ENCODE assay signal across 1 cellular context in the genomic region with DNA sequence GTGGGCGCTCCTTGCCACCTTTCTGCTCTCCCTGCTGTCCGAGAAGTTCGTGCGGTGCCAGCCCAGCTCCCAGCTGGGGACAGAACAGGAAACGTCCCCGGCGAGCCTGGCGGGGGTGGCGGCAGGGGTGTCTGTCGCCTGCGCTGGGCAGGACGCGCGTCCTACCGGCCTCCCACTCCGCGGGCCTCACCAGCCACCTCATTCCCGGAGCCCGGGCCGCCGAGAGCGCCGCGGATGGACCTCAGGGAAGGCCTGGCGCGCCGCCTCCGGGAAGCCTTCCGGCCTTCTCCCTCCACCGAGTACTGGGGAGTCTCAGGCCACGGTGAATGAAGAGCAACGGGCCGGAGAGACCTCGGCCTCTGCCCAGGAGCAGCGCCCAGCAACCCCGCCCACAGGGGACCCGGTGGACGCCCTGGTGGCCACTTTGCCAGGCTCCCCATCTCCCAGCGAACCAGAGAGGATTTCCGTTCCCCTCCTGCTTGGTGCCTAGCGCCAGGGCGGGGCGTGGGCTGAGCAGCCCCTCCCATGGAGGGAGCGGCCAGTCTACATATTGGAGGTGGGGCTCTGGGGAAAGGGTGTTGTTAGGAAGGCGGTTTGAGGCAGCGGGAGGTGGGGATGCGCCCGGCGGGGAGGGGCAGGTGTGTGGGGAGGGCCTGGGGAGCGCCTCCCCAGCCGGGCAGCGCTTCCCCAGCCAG.
A peak's percentile ranks its signal among the peaks of the same experiment; 100 is the strongest.
TF ChIP-seq lines count a peak whose summit lies in the region.

No MANE protein-coding gene starts in this region.

TF ChIP-seq in HepG2, 621 proteins besides CTCF, POLR2A, EP300 and RAD21 (continues in another document):
- TF ChIP-seq YEATS2 (CRISPR knock-in tag; IDR thresholded peaks at IDR 0.05; ENCODE audit: borderline replicate concordance) (no peak), STAT5B (CRISPR knock-in tag; IDR thresholded peaks at IDR 0.05) (no peak), KLF15 (CRISPR knock-in tag; IDR thresholded peaks at IDR 0.05; ENCODE audit: borderline replicate concordance) (peak; percentile 71; the same call in 1 of the 2 replicates), KDM1A (CRISPR knock-in tag; IDR thresholded peaks at IDR 0.05) (0 out of 2 replicates have a peak, but pooled peaks have one; percentile 15), POLR2AphosphoS5 (IDR thresholded peaks at IDR 0.05; ENCODE audit: low read depth, low read length) (0 out of 2 replicates have a peak, but pooled peaks have one; percentile 9), MIER3 (CRISPR knock-in tag; IDR thresholded peaks at IDR 0.05; ENCODE audit: borderline replicate concordance) (no peak; the same call in 1 of the 2 replicates), KLF16 (CRISPR knock-in tag; IDR thresholded peaks at IDR 0.05) (peak in 1 of 2 experiments; percentile 7; a peak in 1 of 4 replicates), MED13 (CRISPR knock-in tag; IDR thresholded peaks at IDR 0.05) (peak; percentile 70; the same call in 1 of the 2 replicates), ZNF598 (CRISPR knock-in tag; IDR thresholded peaks at IDR 0.05; ENCODE audit: borderline replicate concordance) (0 out of 2 replicates have a peak, but pooled peaks have one; percentile 54), ZNF7 (CRISPR knock-in tag; IDR thresholded peaks at IDR 0.05) (no peak), ZNF878 (CRISPR knock-in tag; IDR thresholded peaks at IDR 0.05) (0 out of 2 replicates have a peak, but pooled peaks have one; percentile 39), HDAC2 (CRISPR knock-in tag; IDR thresholded peaks at IDR 0.05) (0 out of 2 replicates have a peak, but pooled peaks have one; percentile 8), ZNF124 (CRISPR knock-in tag; IDR thresholded peaks at IDR 0.05) (0 out of 2 replicates have a peak, but pooled peaks have one; percentile 51), ZNF652 (CRISPR knock-in tag; IDR thresholded peaks at IDR 0.05; ENCODE audit: borderline replicate concordance, low read depth) (no peak), ZNF670 (CRISPR knock-in tag; IDR thresholded peaks at IDR 0.05; ENCODE audit: borderline replicate concordance) (peak; percentile 55; the same call in 1 of the 2 replicates), ZNF235 (CRISPR knock-in tag; IDR thresholded peaks at IDR 0.05; ENCODE audit: borderline replicate concordance) (no peak), ZNF724P (CRISPR knock-in tag; IDR thresholded peaks at IDR 0.05; ENCODE audit: borderline replicate concordance) (no peak), IKZF4 (CRISPR knock-in tag; IDR thresholded peaks at IDR 0.05; ENCODE audit: borderline replicate concordance, low read depth, not compliant biosample characterization) (peak; percentile 5), ZNF263 (CRISPR knock-in tag; IDR thresholded peaks at IDR 0.05) (0 out of 2 replicates have a peak, but pooled peaks have one; percentile 26), THYN1 (CRISPR knock-in tag; IDR thresholded peaks at IDR 0.05; ENCODE audit: borderline replicate concordance, low read depth) (no peak), MED8 (CRISPR knock-in tag; IDR thresholded peaks at IDR 0.05; ENCODE audit: insufficient replicate concordance) (peak; percentile 30), ZNF564 (CRISPR knock-in tag; IDR thresholded peaks at IDR 0.05) (0 out of 2 replicates have a peak, but pooled peaks have one; percentile 3), ZNF746 (CRISPR knock-in tag; IDR thresholded peaks at IDR 0.05) (no peak), MAFG (CRISPR knock-in tag; IDR thresholded peaks at IDR 0.05) (no peak), MYC (CRISPR knock-in tag; IDR thresholded peaks at IDR 0.05; ENCODE audit: borderline replicate concordance) (no peak; the same call in 1 of the 2 replicates), ARNT2 (CRISPR knock-in tag; IDR thresholded peaks at IDR 0.05; ENCODE audit: low read depth) (no peak), HNRNPLL (IDR thresholded peaks at IDR 0.05; ENCODE audit: low read depth, low read length, poor library complexity, severe bottlenecking) (peak; percentile 72), ZNF780A (CRISPR knock-in tag; IDR thresholded peaks at IDR 0.05) (peak; percentile 93), NFKB2 (CRISPR knock-in tag; IDR thresholded peaks at IDR 0.05; ENCODE audit: borderline replicate concordance) (peak; percentile 78; the same call in 1 of the 2 replicates), ZNF546 (CRISPR knock-in tag; conservative IDR thresholded peaks at IDR 0.05) (0 out of 2 replicates have a peak, but pooled peaks have one; percentile 31), ZNF768 (CRISPR knock-in tag; IDR thresholded peaks at IDR 0.05) (no peak), ZMYM2 (CRISPR knock-in tag; IDR thresholded peaks at IDR 0.05) (no peak), MIXL1 (CRISPR knock-in tag; IDR thresholded peaks at IDR 0.05) (no peak), TGIF2 (CRISPR knock-in tag; IDR thresholded peaks at IDR 0.05) (no peak), LCORL (IDR thresholded peaks at IDR 0.05) (no peak), LCORL (CRISPR knock-in tag; IDR thresholded peaks at IDR 0.05) (peak; percentile 10; the same call in 1 of the 2 replicates), ZNF589 (CRISPR knock-in tag; conservative IDR thresholded peaks at IDR 0.05) (peak; percentile 55; the same call in 1 of the 2 replicates), DNMT3B (CRISPR knock-in tag; conservative IDR thresholded peaks at IDR 0.05) (no peak), NONO (IDR thresholded peaks at IDR 0.05) (no peak), NONO (CRISPR knock-in tag; conservative IDR thresholded peaks at IDR 0.05) (peak; percentile 71), KAT8 (CRISPR knock-in tag; IDR thresholded peaks at IDR 0.05) (peak; percentile 17; the same call in 1 of the 2 replicates), SATB2 (CRISPR knock-in tag; IDR thresholded peaks at IDR 0.05) (no peak), ZNF83 (CRISPR knock-in tag; IDR thresholded peaks at IDR 0.05; ENCODE audit: borderline replicate concordance) (0 out of 2 replicates have a peak, but pooled peaks have one; percentile 21)
- TF ChIP-seq, protein P1, sequence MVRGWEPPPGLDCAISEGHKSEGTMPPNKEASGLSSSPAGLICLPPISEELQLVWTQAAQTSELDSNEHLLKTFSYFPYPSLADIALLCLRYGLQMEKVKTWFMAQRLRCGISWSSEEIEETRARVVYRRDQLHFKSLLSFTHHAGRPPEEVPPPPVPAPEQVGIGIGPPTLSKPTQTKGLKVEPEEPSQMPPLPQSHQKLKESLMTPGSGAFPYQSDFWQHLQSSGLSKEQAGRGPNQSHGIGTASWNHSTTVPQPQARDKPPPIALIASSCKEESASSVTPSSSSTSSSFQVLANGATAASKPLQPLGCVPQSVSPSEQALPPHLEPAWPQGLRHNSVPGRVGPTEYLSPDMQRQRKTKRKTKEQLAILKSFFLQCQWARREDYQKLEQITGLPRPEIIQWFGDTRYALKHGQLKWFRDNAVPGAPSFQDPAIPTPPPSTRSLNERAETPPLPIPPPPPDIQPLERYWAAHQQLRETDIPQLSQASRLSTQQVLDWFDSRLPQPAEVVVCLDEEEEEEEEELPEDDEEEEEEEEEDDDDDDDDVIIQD (CRISPR knock-in tag; IDR thresholded peaks at IDR 0.05; ENCODE audit: low read depth), result no peak
- TF ChIP-seq, protein P2, sequence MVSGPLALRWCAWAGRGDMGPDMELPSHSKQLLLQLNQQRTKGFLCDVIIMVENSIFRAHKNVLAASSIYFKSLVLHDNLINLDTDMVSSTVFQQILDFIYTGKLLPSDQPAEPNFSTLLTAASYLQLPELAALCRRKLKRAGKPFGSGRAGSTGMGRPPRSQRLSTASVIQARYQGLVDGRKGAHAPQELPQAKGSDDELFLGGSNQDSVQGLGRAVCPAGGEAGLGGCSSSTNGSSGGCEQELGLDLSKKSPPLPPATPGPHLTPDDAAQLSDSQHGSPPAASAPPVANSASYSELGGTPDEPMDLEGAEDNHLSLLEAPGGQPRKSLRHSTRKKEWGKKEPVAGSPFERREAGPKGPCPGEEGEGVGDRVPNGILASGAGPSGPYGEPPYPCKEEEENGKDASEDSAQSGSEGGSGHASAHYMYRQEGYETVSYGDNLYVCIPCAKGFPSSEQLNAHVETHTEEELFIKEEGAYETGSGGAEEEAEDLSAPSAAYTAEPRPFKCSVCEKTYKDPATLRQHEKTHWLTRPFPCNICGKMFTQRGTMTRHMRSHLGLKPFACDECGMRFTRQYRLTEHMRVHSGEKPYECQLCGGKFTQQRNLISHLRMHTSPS (CRISPR knock-in tag; IDR thresholded peaks at IDR 0.05; ENCODE audit: low read depth), result peak; percentile 63; the same call in 1 of the 2 replicates
- TF ChIP-seq, protein P3, sequence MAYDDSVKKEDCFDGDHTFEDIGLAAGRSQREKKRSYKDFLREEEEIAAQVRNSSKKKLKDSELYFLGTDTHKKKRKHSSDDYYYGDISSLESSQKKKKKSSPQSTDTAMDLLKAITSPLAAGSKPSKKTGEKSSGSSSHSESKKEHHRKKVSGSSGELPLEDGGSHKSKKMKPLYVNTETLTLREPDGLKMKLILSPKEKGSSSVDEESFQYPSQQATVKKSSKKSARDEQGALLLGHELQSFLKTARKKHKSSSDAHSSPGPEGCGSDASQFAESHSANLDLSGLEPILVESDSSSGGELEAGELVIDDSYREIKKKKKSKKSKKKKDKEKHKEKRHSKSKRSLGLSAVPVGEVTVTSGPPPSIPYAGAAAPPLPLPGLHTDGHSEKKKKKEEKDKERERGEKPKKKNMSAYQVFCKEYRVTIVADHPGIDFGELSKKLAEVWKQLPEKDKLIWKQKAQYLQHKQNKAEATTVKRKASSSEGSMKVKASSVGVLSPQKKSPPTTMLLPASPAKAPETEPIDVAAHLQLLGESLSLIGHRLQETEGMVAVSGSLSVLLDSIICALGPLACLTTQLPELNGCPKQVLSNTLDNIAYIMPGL (CRISPR knock-in tag; IDR thresholded peaks at IDR 0.05; ENCODE audit: borderline replicate concordance in 1 of 2, low read depth in 1 of 2), result peak in 1 of 2 experiments; percentile 54; a peak in 1 of 4 replicates
- TF ChIP-seq, protein P4, sequence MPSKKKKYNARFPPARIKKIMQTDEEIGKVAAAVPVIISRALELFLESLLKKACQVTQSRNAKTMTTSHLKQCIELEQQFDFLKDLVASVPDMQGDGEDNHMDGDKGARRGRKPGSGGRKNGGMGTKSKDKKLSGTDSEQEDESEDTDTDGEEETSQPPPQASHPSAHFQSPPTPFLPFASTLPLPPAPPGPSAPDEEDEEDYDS (CRISPR knock-in tag; IDR thresholded peaks at IDR 0.05), result peak; percentile 93
- TF ChIP-seq, protein P5, sequence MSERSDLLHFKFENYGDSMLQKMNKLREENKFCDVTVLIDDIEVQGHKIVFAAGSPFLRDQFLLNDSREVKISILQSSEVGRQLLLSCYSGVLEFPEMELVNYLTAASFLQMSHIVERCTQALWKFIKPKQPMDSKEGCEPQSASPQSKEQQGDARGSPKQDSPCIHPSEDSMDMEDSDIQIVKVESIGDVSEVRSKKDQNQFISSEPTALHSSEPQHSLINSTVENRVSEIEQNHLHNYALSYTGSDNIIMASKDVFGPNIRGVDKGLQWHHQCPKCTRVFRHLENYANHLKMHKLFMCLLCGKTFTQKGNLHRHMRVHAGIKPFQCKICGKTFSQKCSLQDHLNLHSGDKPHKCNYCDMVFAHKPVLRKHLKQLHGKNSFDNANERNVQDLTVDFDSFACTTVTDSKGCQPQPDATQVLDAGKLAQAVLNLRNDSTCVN (CRISPR knock-in tag; IDR thresholded peaks at IDR 0.05; ENCODE audit: borderline replicate concordance), result peak; percentile 27; the same call in 1 of the 2 replicates
- TF ChIP-seq, protein P6, sequence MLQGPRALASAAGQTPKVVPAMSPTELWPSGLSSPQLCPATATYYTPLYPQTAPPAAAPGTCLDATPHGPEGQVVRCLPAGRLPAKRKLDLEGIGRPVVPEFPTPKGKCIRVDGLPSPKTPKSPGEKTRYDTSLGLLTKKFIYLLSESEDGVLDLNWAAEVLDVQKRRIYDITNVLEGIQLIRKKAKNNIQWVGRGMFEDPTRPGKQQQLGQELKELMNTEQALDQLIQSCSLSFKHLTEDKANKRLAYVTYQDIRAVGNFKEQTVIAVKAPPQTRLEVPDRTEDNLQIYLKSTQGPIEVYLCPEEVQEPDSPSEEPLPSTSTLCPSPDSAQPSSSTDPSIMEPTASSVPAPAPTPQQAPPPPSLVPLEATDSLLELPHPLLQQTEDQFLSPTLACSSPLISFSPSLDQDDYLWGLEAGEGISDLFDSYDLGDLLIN (CRISPR knock-in tag; IDR thresholded peaks at IDR 0.05; ENCODE audit: borderline replicate concordance), result no peak
- TF ChIP-seq, protein P7, sequence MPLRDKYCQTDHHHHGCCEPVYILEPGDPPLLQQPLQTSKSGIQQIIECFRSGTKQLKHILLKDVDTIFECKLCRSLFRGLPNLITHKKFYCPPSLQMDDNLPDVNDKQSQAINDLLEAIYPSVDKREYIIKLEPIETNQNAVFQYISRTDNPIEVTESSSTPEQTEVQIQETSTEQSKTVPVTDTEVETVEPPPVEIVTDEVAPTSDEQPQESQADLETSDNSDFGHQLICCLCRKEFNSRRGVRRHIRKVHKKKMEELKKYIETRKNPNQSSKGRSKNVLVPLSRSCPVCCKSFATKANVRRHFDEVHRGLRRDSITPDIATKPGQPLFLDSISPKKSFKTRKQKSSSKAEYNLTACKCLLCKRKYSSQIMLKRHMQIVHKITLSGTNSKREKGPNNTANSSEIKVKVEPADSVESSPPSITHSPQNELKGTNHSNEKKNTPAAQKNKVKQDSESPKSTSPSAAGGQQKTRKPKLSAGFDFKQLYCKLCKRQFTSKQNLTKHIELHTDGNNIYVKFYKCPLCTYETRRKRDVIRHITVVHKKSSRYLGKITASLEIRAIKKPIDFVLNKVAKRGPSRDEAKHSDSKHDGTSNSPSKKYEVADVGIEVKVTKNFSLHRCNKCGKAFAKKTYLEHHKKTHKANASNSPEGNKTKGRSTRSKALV (CRISPR knock-in tag; IDR thresholded peaks at IDR 0.05), result no peak
- TF ChIP-seq, protein P8, sequence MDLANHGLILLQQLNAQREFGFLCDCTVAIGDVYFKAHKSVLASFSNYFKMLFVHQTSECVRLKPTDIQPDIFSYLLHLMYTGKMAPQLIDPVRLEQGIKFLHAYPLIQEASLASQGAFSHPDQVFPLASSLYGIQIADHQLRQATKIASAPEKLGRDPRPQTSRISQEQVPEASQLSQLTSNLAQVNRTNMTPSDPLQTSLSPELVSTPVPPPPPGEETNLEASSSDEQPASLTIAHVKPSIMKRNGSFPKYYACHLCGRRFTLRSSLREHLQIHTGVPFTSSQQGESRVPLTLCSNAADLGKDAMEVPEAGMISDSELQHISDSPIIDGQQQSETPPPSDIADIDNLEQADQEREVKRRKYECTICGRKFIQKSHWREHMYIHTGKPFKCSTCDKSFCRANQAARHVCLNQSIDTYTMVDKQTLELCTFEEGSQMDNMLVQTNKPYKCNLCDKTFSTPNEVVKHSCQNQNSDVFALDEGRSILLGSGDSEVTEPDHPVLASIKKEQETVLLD (CRISPR knock-in tag; IDR thresholded peaks at IDR 0.05; ENCODE audit: low read depth), result peak; percentile 49; the same call in 1 of the 2 replicates
- TF ChIP-seq, protein P9, sequence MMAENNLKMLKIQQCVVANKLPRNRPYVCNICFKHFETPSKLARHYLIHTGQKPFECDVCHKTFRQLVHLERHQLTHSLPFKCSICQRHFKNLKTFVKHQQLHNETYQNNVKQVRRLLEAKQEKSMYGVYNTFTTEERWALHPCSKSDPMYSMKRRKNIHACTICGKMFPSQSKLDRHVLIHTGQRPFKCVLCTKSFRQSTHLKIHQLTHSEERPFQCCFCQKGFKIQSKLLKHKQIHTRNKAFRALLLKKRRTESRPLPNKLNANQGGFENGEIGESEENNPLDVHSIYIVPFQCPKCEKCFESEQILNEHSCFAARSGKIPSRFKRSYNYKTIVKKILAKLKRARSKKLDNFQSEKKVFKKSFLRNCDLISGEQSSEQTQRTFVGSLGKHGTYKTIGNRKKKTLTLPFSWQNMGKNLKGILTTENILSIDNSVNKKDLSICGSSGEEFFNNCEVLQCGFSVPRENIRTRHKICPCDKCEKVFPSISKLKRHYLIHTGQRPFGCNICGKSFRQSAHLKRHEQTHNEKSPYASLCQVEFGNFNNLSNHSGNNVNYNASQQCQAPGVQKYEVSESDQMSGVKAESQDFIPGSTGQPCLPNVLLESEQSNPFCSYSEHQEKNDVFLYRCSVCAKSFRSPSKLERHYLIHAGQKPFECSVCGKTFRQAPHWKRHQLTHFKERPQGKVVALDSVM (CRISPR knock-in tag; IDR thresholded peaks at IDR 0.05), result peak; percentile 49; the same call in 1 of the 2 replicates
